In genomic region chr22:37243402-37244113, GRCh38 we compare ENCODE assay signal across 9 cellular contexts. TPM values are rescaled to one million over a fixed set of nuclear protein-coding genes. Genes with fewer than 3 reads are reported as not detected.
DNase-seq lines count a peak whose midpoint lies in the region; ATAC-seq and TF ChIP-seq lines count a peak whose summit lies in the region.
"Had no signal": no experiment of that assay in that cellular context is flagged by ENCODE, and none has a peak within 500 bp of the region (broad histone marks: within the 10 kb centered on the region; RNA-seq: fewer than 3 reads in every experiment).

No MANE protein-coding gene starts in this region.

- H3K27me3 ChIP-seq in mammary epithelial cell (ENCODE audit: insufficient read depth, low read length) (no peaks in the 10 kb centered on the region), neutrophil (no peaks in the 10 kb centered on the region)
- H3K27me3 ChIP-seq: ovary had no signal

- TF ChIP-seq CTCF in mammary epithelial cell (conservative IDR thresholded peaks at IDR 0.05 in 1 of 2, IDR thresholded peaks at IDR 0.05 in 1 of 2; ENCODE audit: extremely low read depth in 1 of 2, insufficient read depth in 1 of 2, low read depth in 1 of 2, low read length in 2 of 2) (no peak), neutrophil (IDR thresholded peaks at IDR 0.05) (no peak)

- no TSS peak for BruUV-seq in mammary epithelial cell (replicated peaks; lab: Mats Ljungman, UMichigan)

- peak; percentile 12 for ATAC-seq in GM18868 (IDR thresholded peaks at IDR 0.05; ENCODE audit: unreplicated experiment)
- peak; percentile 8 for ATAC-seq in HG03354 (IDR thresholded peaks at IDR 0.05; ENCODE audit: poor library complexity, severe bottlenecking, unreplicated experiment)

- peak overlapping the region; percentile 81 for H3K4me2 ChIP-seq in mammary epithelial cell (ENCODE audit: insufficient read depth, low read depth, low read length)

- H3K27ac ChIP-seq in mammary epithelial cell (ENCODE audit: insufficient read depth, low read depth, low read length) (peak overlapping the region; percentile 42), neutrophil (peak overlapping the region; percentile 99)
- H3K27ac ChIP-seq: ovary had no signal

- dilution Hi-C loops in mammary epithelial cell (cut with HindIII; ENCODE audit: low sequenced_read_pairs): no loop called here

- peak overlapping the region; percentile 43 for H3K9ac ChIP-seq in mammary epithelial cell (ENCODE audit: insufficient read depth, low read length)

- H3K4me3 ChIP-seq in mammary epithelial cell (replicated peaks in 1 of 3; ENCODE audit: insufficient read depth in 1 of 3, low read depth in 2 of 3, low read length in 3 of 3) (peak overlapping the region; percentile 60 to 83 (median 79)), neutrophil (ENCODE audit: low read depth in 1 of 2, low read length in 1 of 2) (peak overlapping the region; percentile 92 to 98)
- H3K4me3 ChIP-seq: ovary had no signal

- no peaks in the 10 kb centered on the region for H3K9me3 ChIP-seq in mammary epithelial cell (replicated peaks; ENCODE audit: insufficient read depth, low read length)
- no peaks in the 10 kb centered on the region for H3K9me3 ChIP-seq in neutrophil
- H3K9me3 ChIP-seq: ovary had no signal

- H3K4me1 ChIP-seq in mammary epithelial cell (ENCODE audit: insufficient read depth, low read length) (peaks cover 29% of the 10 kb centered on the region), neutrophil (ENCODE audit: control insufficient read depth in 1 of 2, insufficient read depth in 1 of 2, low read depth in 1 of 2, low read length in 1 of 2) (peaks cover 67 to 73% of the 10 kb centered on the region in 2 experiments)

- H3K79me2 ChIP-seq in mammary epithelial cell (ENCODE audit: insufficient read depth, low read length): peaks cover 42% of the 10 kb centered on the region

- in situ Hi-C loops in mammary epithelial cell (cut with MboI; ENCODE audit: low sequenced_read_pairs in 2 of 2): no loop called here

- intact Hi-C loops in mammary epithelial cell (cut with micrococcal nuclease): loop anchor here (1.0 kb wide), 1 partner anchor 14 kb away; no protein-coding TSS in a partner anchor

- peak overlapping the region; percentile 76 for H2AFZ ChIP-seq in mammary epithelial cell (ENCODE audit: low read depth, low read length)

- H3K36me3 ChIP-seq in mammary epithelial cell (ENCODE audit: insufficient read depth, low read length) (peaks cover 14% of the 10 kb centered on the region), neutrophil (peaks cover 34% of the 10 kb centered on the region)
- H3K36me3 ChIP-seq: ovary had no signal

- CTCF ChIA-PET in mammary epithelial cell (lab: Charles Lee; ENCODE audit: low non-redundant PET): no interaction called here

- WGBS in mammary epithelial cell (ENCODE audit: low coverage, missing lambda C conversion rate): 0% methylated on average over 4 of the region's 12 CpGs

- DNase-seq in mammary epithelial cell (no peak), NCI-H2107 treated with DMSO at 0.1 percent for 48 hours (lab: John Stamatoyannopoulos, UW; ENCODE audit: unreplicated experiment) (no peak), GDM1 (lab: John Stamatoyannopoulos, UW) (no peak)
- DNase-seq in stimulated activated naive CD4-positive, alpha-beta T cell treated with Interleukin-2 at 50 U/mL for 16 hours (lab: John Stamatoyannopoulos, UW): no peak
- DNase-seq in stimulated activated CD4-positive, alpha-beta T cell treated with anti-CD3 and anti-CD28 coated beads, Interleukin-15, amount 100 ng/mL, for 24 hours: no peak

- no peaks in the 10 kb centered on the region for H4K20me1 ChIP-seq in mammary epithelial cell (ENCODE audit: insufficient read depth, low read length)

RNA-seq across cellular contexts. Expression of gene RAC2, which starts 0.5 kb away (rescaled TPM):
- 100 to 1,000 TPM in 1 of 2 donors, 10 to 100 TPM in 1; 13.2 to 119 TPM for total RNA-seq in mammary epithelial cell
- 211 TPM for polyA plus RNA-seq in mammary epithelial cell
- polyA minus RNA-seq in mammary epithelial cell: 272 TPM

RNA-seq across cellular contexts. Expression of gene SSTR3, which starts 31.3 kb away (rescaled TPM):
- total RNA-seq in mammary epithelial cell: not detected
- polyA plus RNA-seq in mammary epithelial cell: not detected
- not detected for polyA minus RNA-seq in mammary epithelial cell

RNA-seq across cellular contexts. Expression of gene CYTH4, which starts 38.8 kb away (rescaled TPM):
- total RNA-seq in mammary epithelial cell: 1 to 10 TPM in 1 of 2 donors, under 1 TPM in 1; under 0.01 to 1.1 TPM
- 0.48 TPM for polyA plus RNA-seq in mammary epithelial cell
- polyA minus RNA-seq in mammary epithelial cell: 4.4 TPM

RNA-seq across cellular contexts. Expression of gene C1QTNF6, which starts 55.5 kb away (rescaled TPM):
- 1 to 10 TPM; 3.3 to 3.7 TPM for total RNA-seq in mammary epithelial cell
- polyA plus RNA-seq in mammary epithelial cell: 3.1 TPM
- polyA minus RNA-seq in mammary epithelial cell: 4.7 TPM
